In genomic region chr15:74053941-74054529, GRCh38 we compare ENCODE assay signal across 9 cellular contexts. TPM values are rescaled to one million over a fixed set of nuclear protein-coding genes. Genes with fewer than 3 reads are reported as not detected.
DNase-seq lines count a peak whose midpoint lies in the region; ATAC-seq, FAIRE-seq and TF ChIP-seq lines count a peak whose summit lies in the region.
"Had no signal": no experiment of that assay in that cellular context is flagged by ENCODE, and none has a peak within 500 bp of the region (broad histone marks: within the 10 kb centered on the region; RNA-seq: fewer than 3 reads in every experiment).

No MANE protein-coding gene starts in this region.

- no peak for FAIRE-seq in pancreas (lab: Jason Lieb, UNC)

- 8 to 10% methylated on average over 17 of the region's 17 CpGs for WGBS in pancreas, 2 donors
- WGBS in thyroid gland, 2 donors, result 7 to 10% methylated on average over 14 to 17 of the region's 17 CpGs

- H3K4me3 ChIP-seq in LNCaP clone FGC (ENCODE audit: low read depth, low read length) (no peak overlapping the region), pancreas (no peak overlapping the region), thyroid gland (replicated peaks in 1 of 3) (no peak overlapping the region)

- no peaks in the 10 kb centered on the region for H3K27me3 ChIP-seq in pancreas
- H3K27me3 ChIP-seq in thyroid gland, result no peaks in the 10 kb centered on the region

- TF ChIP-seq POLR2A in thyroid gland (IDR thresholded peaks at IDR 0.05), result no peak

- intact Hi-C loops in pancreas (cut with DNase I) (loop anchor here in 1 of 3 donors (10.0 kb wide), 1 partner anchor 271 kb away; no protein-coding TSS in a partner anchor), thyroid gland (cut with DNase I) (no loop called here)

- H3K27ac ChIP-seq in pancreas (no peak overlapping the region), thyroid gland (no peak overlapping the region)

- H3K9me3 ChIP-seq in pancreas, result no peaks in the 10 kb centered on the region
- no peaks in the 10 kb centered on the region for H3K9me3 ChIP-seq in thyroid gland

- DNase-seq in DMS 273 treated with DMSO at 0.1 percent for 48 hours (lab: John Stamatoyannopoulos, UW) (peak; percentile 15), LNCaP clone FGC (ENCODE audit: low read depth) (peak; percentile 14), SHP77 (lab: John Stamatoyannopoulos, UW) (peak; percentile 55 to 60), foreskin melanocyte (peak; percentile 26), pancreas (peak; percentile 53 to 85 (median 69)), thyroid gland (peak; percentile 65 to 70), cerebellar nuclear complex (lab: John Stamatoyannopoulos, UW) (no peak)
- peak; percentile 86 for DNase-seq in activated effector memory CD4-positive, alpha-beta T cell treated with anti-CD3 and anti-CD28 coated beads, Interleukin-2, amount 50 U/mL, for 16 hours

- peak; percentile 83 to 94 (median 90) for ATAC-seq in pancreas

- H3K36me3 ChIP-seq in pancreas (no peaks in the 10 kb centered on the region), thyroid gland (no peaks in the 10 kb centered on the region)

- peaks cover 0 to 11% (median 0%) of the 10 kb centered on the region in 3 donors for H3K4me1 ChIP-seq in pancreas
- H3K4me1 ChIP-seq in thyroid gland, result peaks cover 23 to 41% of the 10 kb centered on the region in 2 donors

- TF ChIP-seq CTCF in LNCaP clone FGC (IDR thresholded peaks at IDR 0.05; ENCODE audit: control insufficient read depth, extremely low read depth, insufficient read depth) (peak; percentile 75), pancreas (IDR thresholded peaks at IDR 0.05) (peak; percentile 15 to 35 (median 22)), thyroid gland (IDR thresholded peaks at IDR 0.05) (peak in 5 of 6 experiments; percentile 8 to 87 (median 44))

RNA-seq across cellular contexts. Expression of gene GOLGA6A, which starts 28.3 kb away (rescaled TPM):
- total RNA-seq in pancreas (not detected), thyroid gland (under 1 TPM in 2 of 4 donors, not detected in 2; 0.22 to 0.54 TPM)
- not detected for polyA plus RNA-seq in pancreas
- total RNA-seq: T-helper 2 cell treated with Interferon-gamma antibody and Interleukin-4, amounts not matched to agents 100 ng/mL and 5 ng/mL, for 36 hours had no signal

RNA-seq across cellular contexts. Expression of gene PML, which starts 59.5 kb away (rescaled TPM):
- total RNA-seq in pancreas (10 to 100 TPM; 10.6 to 31.7 (median 13.0) TPM), thyroid gland (100 to 1,000 TPM in 1 of 4 donors, 10 to 100 TPM in 3; 55.9 to 141 (median 76.5) TPM)
- 10 to 100 TPM; 17.6 to 19.1 TPM for polyA plus RNA-seq in pancreas

Comparison
In these comparisons a context has a peak if more than half of its experiments do, and no peak if none do; other contexts are left out.
1. DNase-seq: peak in DMS 273 treated with DMSO at 0.1 percent for 48 hours (single experiment), LNCaP clone FGC (single experiment), SHP77 (2 of 2), activated effector memory CD4-positive, alpha-beta T cell treated with anti-CD3 and anti-CD28 coated beads, Interleukin-2, amount 50 U/mL, for 16 hours (single experiment), foreskin melanocyte (single experiment), pancreas (6 of 6) and thyroid gland (2 of 2); none in cerebellar nuclear complex (0 of 2).
2. CTCF ChIP-seq: peak in every context shown above with its lines; median percentile 75 in LNCaP clone FGC; 44 in thyroid gland; 22 in pancreas.